In the genomic region with DNA sequence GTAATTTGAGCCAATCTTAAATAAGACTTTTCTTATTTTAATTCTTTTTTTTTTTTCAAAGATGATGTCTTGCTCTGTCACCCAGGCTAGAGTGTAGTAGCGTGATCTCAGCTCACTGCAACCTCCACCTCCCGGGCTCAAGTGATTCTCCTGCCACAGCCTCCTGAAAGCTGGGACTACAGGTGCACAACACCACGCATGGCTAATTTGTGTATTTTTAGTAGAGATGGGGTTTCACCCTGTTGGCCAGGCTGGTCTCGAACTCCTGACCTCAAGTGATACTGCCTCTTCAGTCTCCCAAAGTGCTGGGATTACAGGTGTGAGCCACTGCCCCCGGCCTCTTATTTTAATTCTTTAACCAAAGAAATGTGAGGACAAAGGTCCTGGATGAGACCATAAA, we compare ENCODE assay signal across 8 cellular contexts. TPM values are rescaled to one million over a fixed set of nuclear protein-coding genes. Genes with fewer than 3 reads are reported as not detected.
DNase-seq lines count a peak whose midpoint lies in the region; ATAC-seq, FAIRE-seq and TF ChIP-seq lines count a peak whose summit lies in the region.
"Not testable (repeated sequence)": the region's sequence is repeated elsewhere in the genome, so short reads cannot be mapped to it uniquely, and the experiment has no call there.

No MANE protein-coding gene starts in this region.

- TF ChIP-seq EP300 in K562 (IDR thresholded peaks at IDR 0.05; ENCODE audit: low read length) = not testable (repeated sequence)

- not testable (repeated sequence) for H3K79me2 ChIP-seq in K562 (ENCODE audit: control insufficient read depth, insufficient read depth, low read length)

- H3K9me1 ChIP-seq in K562 (ENCODE audit: control insufficient read depth, insufficient read depth, low read length) = not testable (repeated sequence)

- not testable (repeated sequence) for H3K27me3 ChIP-seq in K562 (ENCODE audit: control insufficient read depth in 2 of 2, insufficient read depth in 2 of 2, low read length in 2 of 2); spleen (replicated peaks in 1 of 7)

- FAIRE-seq in GM12891 (lab: Jason Lieb, UNC) = peak; percentile 71
- not testable (repeated sequence) for FAIRE-seq in K562 (lab: Jason Lieb, UNC)

- TF ChIP-seq CTCF in K562 (IDR thresholded peaks at IDR 0.05 in 2 of 3, conservative IDR thresholded peaks at IDR 0.05 in 1 of 3; ENCODE audit: insufficient read depth in 2 of 3, low read depth in 1 of 3, low read length in 3 of 3); spleen (IDR thresholded peaks at IDR 0.05 in 8 of 11, conservative IDR thresholded peaks at IDR 0.05 in 3 of 11): not testable (repeated sequence)

- not testable (repeated sequence) for H3K9ac ChIP-seq in K562 (ENCODE audit: insufficient read depth in 1 of 2, low read depth in 2 of 2, low read length in 2 of 2)

- not testable (repeated sequence) for H4K20me1 ChIP-seq in K562 (replicated peaks; ENCODE audit: control insufficient read depth, insufficient read depth, low read length)

- BruUV-seq in K562 (replicated peaks; lab: Mats Ljungman, UMichigan) = not testable (repeated sequence)

- POLR2A ChIA-PET in K562 (lab: Yijun Ruan, JAX) = interaction anchor here (0.6 to 1.5 kb wide), 4 partner anchors 8 to 26 kb away, joined by 4 read pairs; a partner anchor contains a TSS

- intact Hi-C loops in K562 (cut with micrococcal nuclease); spleen (cut with DNase I; ENCODE audit: low total_unique reads): not testable (repeated sequence)

- not testable (repeated sequence) for H3K4me3 ChIP-seq in K562, spleen

- H3K4me2 ChIP-seq in K562 (ENCODE audit: insufficient read depth, low read length) = not testable (repeated sequence)

- ATAC-seq in GM18907 (IDR thresholded peaks at IDR 0.05; ENCODE audit: unreplicated experiment) = peak; percentile 25
- ATAC-seq in GM21423 (IDR thresholded peaks at IDR 0.05; ENCODE audit: unreplicated experiment) = peak; percentile 7
- peak; percentile 3 for ATAC-seq in HG02610 (IDR thresholded peaks at IDR 0.05; ENCODE audit: unreplicated experiment)
- ATAC-seq in HG03045 (IDR thresholded peaks at IDR 0.05; ENCODE audit: unreplicated experiment) = peak; percentile 18
- peak; percentile 18 for ATAC-seq in HG03439 (IDR thresholded peaks at IDR 0.05; ENCODE audit: unreplicated experiment)
- not testable (repeated sequence) for ATAC-seq in K562

- CTCF ChIA-PET in K562 (lab: Yijun Ruan, JAX; ENCODE audit: low intra/inter-chr PET ratio) = not testable (repeated sequence)

- peak overlapping the region; percentile 92; the same call in 1 of the 2 replicates for H2AFZ ChIP-seq in K562 (ENCODE audit: low read depth, low read length)

- not testable (repeated sequence) for H3K9me3 ChIP-seq in K562 (replicated peaks; ENCODE audit: control insufficient read depth, insufficient read depth, low read depth, low read length); spleen

- 86% methylated on average over 5 of the region's 5 CpGs for WGBS in K562 (ENCODE audit: insufficient coverage, low coverage, missing lambda C conversion rate)
- WGBS in spleen, 5 donors = 72 to 88% (median 82%) methylated on average over 5 of the region's 5 CpGs

- H3K36me3 ChIP-seq in K562 (ENCODE audit: control insufficient read depth, insufficient read depth, low read length); spleen: not testable (repeated sequence)

- TF ChIP-seq POLR2A in GM12891 (IDR thresholded peaks at IDR 0.05; ENCODE audit: low read depth, low read length); K562 (conservative IDR thresholded peaks at IDR 0.05); spleen (IDR thresholded peaks at IDR 0.05): not testable (repeated sequence)

- peak overlapping the region; percentile 85; the same call in 2 of the 3 replicates for H3K27ac ChIP-seq in K562 (ENCODE audit: extremely low read depth, low read depth, low read length)
- H3K27ac ChIP-seq in spleen = peak overlapping the region in 7 of 8 donors; percentile 3 to 79 (median 67)

- H3K4me1 ChIP-seq in K562 (replicated peaks in 1 of 2; ENCODE audit: control insufficient read depth in 2 of 2, insufficient read depth in 2 of 2, low read length in 2 of 2) (peaks cover 19 to 37% of the 10 kb centered on the region in 2 experiments), spleen (peaks cover 0 to 48% (median 26%) of the 10 kb centered on the region in 6 donors)

- not testable (repeated sequence) for DNase-seq in GM12891 (ENCODE audit: insufficient read length, low spot score); K562 (ENCODE audit: extremely low read depth in 1 of 4, low spot score in 3 of 4); spleen

- TF ChIP-seq RAD21 in K562 (CRISPR knock-in tag; conservative IDR thresholded peaks at IDR 0.05 in 1 of 2, IDR thresholded peaks at IDR 0.05 in 1 of 2) = not testable (repeated sequence)

- in situ Hi-C loops in K562 (cut with MboI) = not testable (repeated sequence)

TF ChIP-seq in GM12891, 5 proteins besides CTCF, POLR2A, EP300 and RAD21:
- TF ChIP-seq PAX5 (IDR thresholded peaks at IDR 0.05; ENCODE audit: insufficient read depth, low read length, severe bottlenecking) (peak; percentile 65), POU2F2 (IDR thresholded peaks at IDR 0.05; ENCODE audit: low read depth, low read length) (0 out of 2 replicates have a peak, but pooled peaks have one; percentile 28)
TF ChIP-seq in GM12891: peak in this region for 2; not testable (repeated sequence) for 3.

RNA-seq across cellular contexts. Expression of a gene that starts 20.8 kb away (rescaled TPM):
- polyA plus RNA-seq in GM12891 (2012; ENCODE audit: low read depth, missing spikeins) = 37.6 TPM
- total RNA-seq in K562 (2011; cell fraction: chromatin; rRNA removed; ENCODE audit: low replicate concordance) = 4.1 and 12.3 TPM in 2 replicates
- total RNA-seq in K562 (2011; cell fraction: nucleolus; rRNA removed) = 1.8 and 4.9 TPM in 2 replicates
- total RNA-seq in K562 (2011; cell fraction: nucleoplasm; rRNA removed) = 3.2 and 8.5 TPM in 2 replicates
- total RNA-seq in K562 (2014; rRNA removed) (1.4 and 2.1 TPM in 2 replicates), K562 (2014; rRNA removed; fragmentation: Illumina TruSeq; extraction: Trizol) (4.2 and 4.3 TPM in 2 replicates), K562 (2015; rRNA removed; fragmentation: Illumina TruSeq; extraction: Trizol) (2.7 TPM in 2 replicates), K562 (2021) (2.9 and 4.2 TPM in 2 replicates), spleen (10 to 100 TPM; 12.4 to 43.1 (median 19.6) TPM)
- polyA plus RNA-seq in K562 (2011; rRNA removed) (1.3 and 2.7 TPM in 2 replicates), K562 (2014; fragmentation: Illumina TruSeq; extraction: Trizol) (2.9 and 3.3 TPM in 2 replicates), K562 (2014; fragmentation: Nextera tagmentation; extraction: Ambion mirVana) (1 to 10 TPM; 1.5 to 2.0 TPM), K562 (2014; rRNA removed) (2.2 and 2.7 TPM in 2 replicates), spleen (10 to 100 TPM in 2 of 3 donors, 1 to 10 TPM in 1; 8.4 to 15.5 (median 10.8) TPM)
- 1.2 and 2.0 TPM in 2 replicates for polyA plus RNA-seq in K562 (2011; cell fraction: cytosol; rRNA removed)
- polyA plus RNA-seq in K562 (2011; cell fraction: nucleus; rRNA removed) = 0.27 and 0.58 TPM in 2 replicates
- polyA plus RNA-seq in K562 (2012) = 3.1 and 5.9 TPM in 2 replicates
- 1.7 and 4.0 TPM in 2 replicates for polyA minus RNA-seq in K562 (2011; rRNA and poly(A)+ RNA removed)
- polyA minus RNA-seq in K562 (2011; cell fraction: cytosol; rRNA and poly(A)+ RNA removed) = 0.64 and 3.0 TPM in 2 replicates
- polyA minus RNA-seq in K562 (2011; cell fraction: nucleus; rRNA and poly(A)+ RNA removed) = 0.22 and 2.4 TPM in 2 replicates

RNA-seq across cellular contexts. Expression of a gene that starts 25.9 kb away (rescaled TPM):
- polyA plus RNA-seq in GM12891 (2012; ENCODE audit: low read depth, missing spikeins) = 12.4 TPM
- total RNA-seq in K562 (2011; cell fraction: chromatin; rRNA removed; ENCODE audit: low replicate concordance) = 40.1 and 95.2 TPM in 2 replicates
- total RNA-seq in K562 (2011; cell fraction: nucleolus; rRNA removed) = 19.5 and 22.0 TPM in 2 replicates
- total RNA-seq in K562 (2011; cell fraction: nucleoplasm; rRNA removed) = 60.6 and 98.6 TPM in 2 replicates
- total RNA-seq in K562 (2014; rRNA removed) (11.6 and 13.0 TPM in 2 replicates), K562 (2014; rRNA removed; fragmentation: Illumina TruSeq; extraction: Trizol) (19.8 and 21.7 TPM in 2 replicates), K562 (2015; rRNA removed; fragmentation: Illumina TruSeq; extraction: Trizol) (23.2 and 23.3 TPM in 2 replicates), K562 (2021) (19.3 and 20.4 TPM in 2 replicates), spleen (10 to 100 TPM; 40.3 to 90.8 (median 49.9) TPM)
- polyA plus RNA-seq in K562 (2011; rRNA removed) (16.3 and 23.2 TPM in 2 replicates), K562 (2014; fragmentation: Illumina TruSeq; extraction: Trizol) (15.3 and 19.3 TPM in 2 replicates), K562 (2014; fragmentation: Nextera tagmentation; extraction: Ambion mirVana) (1 to 10 TPM; 5.9 to 6.5 TPM), K562 (2014; rRNA removed) (11.6 and 12.8 TPM in 2 replicates), spleen (10 to 100 TPM in 2 of 3 donors, 1 to 10 TPM in 1; 9.3 to 14.3 (median 12.6) TPM)
- 5.1 and 11.1 TPM in 2 replicates for polyA plus RNA-seq in K562 (2011; cell fraction: cytosol; rRNA removed)
- 12.5 and 13.7 TPM in 2 replicates for polyA plus RNA-seq in K562 (2011; cell fraction: nucleus; rRNA removed)
- 15.6 and 18.6 TPM in 2 replicates for polyA plus RNA-seq in K562 (2012)
- polyA minus RNA-seq in K562 (2011; rRNA and poly(A)+ RNA removed) = 44.5 and 49.5 TPM in 2 replicates
- 12.1 and 14.2 TPM in 2 replicates for polyA minus RNA-seq in K562 (2011; cell fraction: cytosol; rRNA and poly(A)+ RNA removed)
- polyA minus RNA-seq in K562 (2011; cell fraction: nucleus; rRNA and poly(A)+ RNA removed) = 18.2 and 24.9 TPM in 2 replicates
